In the genomic region with DNA sequence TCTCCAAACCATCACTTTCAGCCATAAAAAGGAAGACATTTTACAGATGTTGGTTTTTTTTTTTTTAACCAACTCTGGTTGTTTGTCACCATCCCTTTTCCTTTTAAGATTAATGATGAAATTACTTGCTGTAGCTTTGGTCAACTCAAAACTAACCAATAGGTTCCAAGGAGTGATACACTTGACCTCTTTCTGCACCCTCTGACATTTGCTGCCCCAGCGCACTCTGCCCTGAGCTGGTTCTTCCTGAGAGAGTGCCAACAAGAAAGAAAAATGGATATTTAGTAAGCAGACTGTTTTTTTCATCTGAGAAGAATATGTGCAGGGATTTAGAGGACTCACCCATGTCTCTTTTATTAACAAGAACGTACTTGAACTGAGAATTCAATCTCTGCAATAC, we compare ENCODE assay signal across 14 cellular contexts.
A peak's percentile ranks its signal among the peaks of the same experiment; 100 is the strongest.
DNase-seq lines count a peak whose midpoint lies in the region; ATAC-seq lines count a peak whose summit lies in the region.
"Had no signal": no experiment of that assay in that cellular context is flagged by ENCODE, and none has a peak within 500 bp of the region (broad histone marks: within the 10 kb centered on the region; RNA-seq: fewer than 3 reads in every experiment).

No MANE protein-coding gene starts in this region.

- H3K36me3 ChIP-seq in BLaER1, result no peaks in the 10 kb centered on the region

- H3K4me3 Mint-ChIP-seq in stimulated activated naive B cell treated with anti-CD40 and anti-IgM and Interleukin-4, amounts not matched to agents 10 μg/mL and 1 μg/mL and 100 μg/mL, for 72 hours, result no peak overlapping the region
- H3K4me3 Mint-ChIP-seq: CD8-positive, alpha-beta memory T cell had no signal

- 0 out of 2 replicates have a peak overlapping the region, but pooled peaks have one; percentile 15 for H3K4me2 ChIP-seq in BLaER1

- H3K4me3 ChIP-seq in BLaER1, result no peak overlapping the region

- peaks cover 53% of the 10 kb centered on the region for H3K4me1 ChIP-seq in BLaER1
- H3K4me1 ChIP-seq: Caco-2 had no signal

- H3K27ac Mint-ChIP-seq in stimulated activated naive B cell treated with anti-CD40 and anti-IgM and Interleukin-4, amounts not matched to agents 10 μg/mL and 1 μg/mL and 100 μg/mL, for 72 hours, result peak overlapping the region; percentile 75
- H3K27ac Mint-ChIP-seq: CD8-positive, alpha-beta memory T cell had no signal

- no peaks in the 10 kb centered on the region for H4K20me1 ChIP-seq in BLaER1

- no peaks in the 10 kb centered on the region for H3K36me3 Mint-ChIP-seq in stimulated activated naive B cell treated with anti-CD40 and anti-IgM and Interleukin-4, amounts not matched to agents 10 μg/mL and 1 μg/mL and 100 μg/mL, for 72 hours
- H3K36me3 Mint-ChIP-seq: CD8-positive, alpha-beta memory T cell had no signal

- H3K27me3 ChIP-seq in BLaER1, result no peaks in the 10 kb centered on the region

- ATAC-seq in HG02870 (IDR thresholded peaks at IDR 0.05; ENCODE audit: unreplicated experiment) (peak; percentile 49), esophagus mucosa (peak; percentile 73), GM19324 (IDR thresholded peaks at IDR 0.05; ENCODE audit: low FRiP score, unreplicated experiment) (no peak)
- peak; percentile 41 to 58 for ATAC-seq in stimulated activated naive B cell treated with anti-CD40 and anti-IgM and Interleukin-4, amounts not matched to agents 10 μg/mL and 1 μg/mL and 100 μg/mL, for 72 hours (replicated peaks)
- ATAC-seq: HCT116, HepG2 had no signal

- no peaks in the 10 kb centered on the region for H3K9me3 Mint-ChIP-seq in stimulated activated naive B cell treated with anti-CD40 and anti-IgM and Interleukin-4, amounts not matched to agents 10 μg/mL and 1 μg/mL and 100 μg/mL, for 72 hours

- peak; percentile 8 for DNase-seq in stimulated activated naive B cell treated with anti-CD40 and anti-IgM and Interleukin-4, amounts not matched to agents 10 μg/mL and 1 μg/mL and 100 μg/mL, for 72 hours
- DNase-seq in SHP77 (lab: John Stamatoyannopoulos, UW) (no peak), NCI-H2171 treated with DMSO at 0.1 percent for 48 hours (lab: John Stamatoyannopoulos, UW) (no peak)
- DNase-seq: Caco-2; CD8-positive, alpha-beta memory T cell; DND-41; GDM1 had no signal

- no peaks in the 10 kb centered on the region for H3K27me3 Mint-ChIP-seq in stimulated activated naive B cell treated with anti-CD40 and anti-IgM and Interleukin-4, amounts not matched to agents 10 μg/mL and 1 μg/mL and 100 μg/mL, for 72 hours
- H3K27me3 Mint-ChIP-seq: CD8-positive, alpha-beta memory T cell had no signal

- H3K4me1 Mint-ChIP-seq in stimulated activated naive B cell treated with anti-CD40 and anti-IgM and Interleukin-4, amounts not matched to agents 10 μg/mL and 1 μg/mL and 100 μg/mL, for 72 hours, result peaks cover 29 to 56% of the 10 kb centered on the region in 2 donors
- H3K4me1 Mint-ChIP-seq: CD8-positive, alpha-beta memory T cell had no signal

- no peaks in the 10 kb centered on the region for H3K9me3 ChIP-seq in BLaER1
- H3K9me3 ChIP-seq: Caco-2 had no signal

- no peak overlapping the region for H3K27ac ChIP-seq in BLaER1
- H3K27ac ChIP-seq: 22Rv1 had no signal

- no peak overlapping the region for H3K9ac ChIP-seq in BLaER1
